Comparison of ENCODE assay signal across 9 cellular contexts in the genomic region with DNA sequence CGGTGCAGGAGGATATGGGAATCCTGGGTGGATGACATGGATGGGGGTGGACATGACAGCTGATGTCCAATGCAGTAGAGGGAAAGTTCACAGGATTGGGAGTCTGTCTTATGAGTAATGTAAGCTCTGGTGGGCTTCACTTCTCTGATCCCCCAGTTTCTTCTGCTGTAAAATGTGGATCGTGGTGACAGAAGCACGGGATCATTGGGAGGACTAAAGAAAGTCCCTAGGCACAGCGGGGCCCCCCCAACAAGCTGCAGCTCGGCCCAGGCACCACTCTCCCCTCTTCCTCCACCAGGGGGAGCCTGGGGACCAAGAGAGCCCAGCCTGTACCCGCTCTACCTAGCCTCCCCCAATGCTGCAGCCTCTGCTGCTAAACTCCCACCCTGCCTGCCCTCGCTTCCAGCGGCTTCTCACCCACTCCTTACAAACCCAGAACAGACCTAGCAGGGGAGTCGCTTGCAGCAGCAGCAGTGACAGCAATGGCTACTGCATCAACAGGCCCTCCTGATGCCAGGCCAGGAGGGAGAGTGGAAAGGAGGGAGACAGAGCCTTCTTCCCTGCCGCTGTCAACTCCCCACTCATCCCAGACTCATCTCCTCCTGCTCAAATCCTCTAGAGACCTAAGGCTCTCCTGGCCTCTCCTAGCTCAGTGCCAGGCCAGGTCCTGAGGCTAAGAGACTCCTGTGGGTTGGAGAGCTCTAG. TPM values are rescaled to one million over a fixed set of nuclear protein-coding genes. Genes with fewer than 3 reads are reported as not detected.
DNase-seq lines count a peak whose midpoint lies in the region; ATAC-seq, FAIRE-seq and TF ChIP-seq lines count a peak whose summit lies in the region.
"Had no signal": no experiment of that assay in that cellular context is flagged by ENCODE, and none has a peak within 500 bp of the region (broad histone marks: within the 10 kb centered on the region; RNA-seq: fewer than 3 reads in every experiment).

No MANE protein-coding gene starts in this region.

- TF ChIP-seq CTCF in NB4 (IDR thresholded peaks at IDR 0.05; ENCODE audit: low read depth, low read length), result peak; percentile 72
- TF ChIP-seq CTCF in cardiac fibroblast (IDR thresholded peaks at IDR 0.05; ENCODE audit: low read depth, low read length), result peak; percentile 79
- peak; percentile 70 for TF ChIP-seq CTCF in kidney (IDR thresholded peaks at IDR 0.05; ENCODE audit: borderline replicate concordance, extremely low read depth, insufficient read depth)

- no peaks in the 10 kb centered on the region for H3K9me3 ChIP-seq in kidney (ENCODE audit: control insufficient read depth in 1 of 2, low read length in 2 of 2)

- no peak overlapping the region for H3K9ac ChIP-seq in kidney (ENCODE audit: low read length in 2 of 2)

- intact Hi-C loops in kidney (cut with DNase I), result no loop called here

- H3K4me1 ChIP-seq in kidney (ENCODE audit: control insufficient read depth in 1 of 2, insufficient read depth in 1 of 2, low read depth in 1 of 2, low read length in 2 of 2), result peaks cover 0 to 8% of the 10 kb centered on the region in 2 donors

- DNase-seq in D341Med (ENCODE audit: low spot score) (peak; percentile 78), NB4 (ENCODE audit: low read depth) (peak; percentile 76), cardiac fibroblast (ENCODE audit: low read depth in 2 of 2) (peak; percentile 52 to 60), kidney (peak; percentile 81), GOT3 (lab: John Stamatoyannopoulos, UW) (no peak)
- DNase-seq in activated CD4-positive, CD25-positive, alpha-beta regulatory T cell treated with anti-CD3 and anti-CD28 coated beads, Interleukin-2, amount 50 U/mL, for 72 hours, result peak; percentile 74
- DNase-seq in stimulated activated CD4-positive, alpha-beta T cell treated with anti-CD3 and anti-CD28 coated beads, Interleukin-4, amount 100 ng/mL, for 1 hour, result peak; percentile 66

- ATAC-seq in GM21526 (IDR thresholded peaks at IDR 0.05; ENCODE audit: low FRiP score, unreplicated experiment), result peak; percentile 83

- H3K27ac ChIP-seq in kidney (ENCODE audit: low read depth in 2 of 2, low read length in 2 of 2), result no peak overlapping the region

- TF ChIP-seq POLR2A in NB4 (IDR thresholded peaks at IDR 0.05; ENCODE audit: extremely low read depth, insufficient read length), result no peak

- H3K36me3 ChIP-seq in kidney (ENCODE audit: control insufficient read depth in 1 of 2, insufficient read depth in 2 of 2, low read length in 2 of 2), result no peaks in the 10 kb centered on the region

- no peak for FAIRE-seq in kidney (lab: Jason Lieb, UNC)
- FAIRE-seq: TTC549 had no signal

- H3K4me3 ChIP-seq in NB4 (ENCODE audit: low read depth, low read length), result no peak overlapping the region
- no peak overlapping the region for H3K4me3 ChIP-seq in cardiac fibroblast (replicated peaks in 1 of 2; ENCODE audit: low read depth in 2 of 2, low read length in 2 of 2)
- H3K4me3 ChIP-seq in kidney (ENCODE audit: low read length in 2 of 2), result no peak overlapping the region

RNA-seq across cellular contexts. Expression of gene IQSEC2, which starts 36.1 kb away (rescaled TPM):
- 20.9 TPM for total RNA-seq in kidney
- 56.2 TPM for polyA plus RNA-seq in kidney (ENCODE audit: insufficient read depth, low read depth, low replicate concordance)
